Comparison of ENCODE assay signal across 26 cellular contexts in the genomic region with DNA sequence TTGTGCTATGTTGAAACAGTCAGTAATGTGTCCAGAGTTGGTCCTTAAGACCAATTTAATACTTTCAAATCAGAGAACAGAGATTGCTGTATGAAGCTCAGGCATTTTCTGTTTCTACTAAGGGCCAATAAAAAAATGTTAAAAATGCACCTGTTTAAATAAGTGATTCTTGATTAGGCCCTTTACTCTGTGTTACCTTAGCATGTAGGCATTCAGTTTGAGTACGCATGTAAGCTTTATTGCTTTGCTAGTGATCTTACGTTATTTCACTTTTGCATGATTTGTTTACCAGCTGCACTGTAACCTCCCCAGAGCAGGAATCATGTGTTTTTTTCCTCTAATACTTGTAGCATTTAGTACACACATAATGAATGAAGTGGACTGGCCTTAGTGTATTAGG.
"Had no signal": no experiment of that assay in that cellular context is flagged by ENCODE, and none has a peak within 500 bp of the region (broad histone marks: within the 10 kb centered on the region; RNA-seq: fewer than 3 reads in every experiment).

No MANE protein-coding gene starts in this region.

- H3K27ac ChIP-seq: neutrophil, pancreas, prostate gland, right atrium auricular region, right lobe of liver, sigmoid colon, stomach, thoracic aorta, thyroid gland, tibial nerve, uterus had no signal

- H3K4me1 ChIP-seq: prostate gland, right atrium auricular region, sigmoid colon, thyroid gland, tibial nerve, upper lobe of left lung, uterus had no signal

- ATAC-seq: naive thymus-derived CD8-positive, alpha-beta T cell; natural killer cell treated with Interleukin-12 subunit alpha and Interleukin-12 subunit beta and Interleukin-15 and Interleukin-18, amount 100 ng/mL, for 72 hours; pancreas; right lobe of liver; stimulated activated effector memory CD8-positive, alpha-beta T cell treated with anti-CD3 and anti-CD28 coated beads, Interleukin-12 subunit alpha, Interleukin-12 subunit beta, amount 100 ng/mL, for 72 hours; stimulated activated naive B cell treated with anti-CD40 and anti-IgM and Interleukin-4, amounts not matched to agents 10 μg/mL and 1 μg/mL and 100 μg/mL, for 72 hours had no signal

- DNase-seq: naive thymus-derived CD8-positive, alpha-beta T cell; nephron progenitor cell; nucleus accumbens; pancreas; retina; right lobe of liver; sigmoid colon; small intestine; stimulated activated CD4-positive, alpha-beta T cell treated with anti-CD3 and anti-CD28 coated beads, Interleukin-15, amount 100 ng/mL, for 24 hours; stimulated activated CD4-positive, alpha-beta T cell treated with anti-CD3 and anti-CD28 coated beads, Interleukin-2, amount 100 ng/mL, for 24 hours; stimulated activated CD4-positive, alpha-beta T cell treated with anti-CD3 and anti-CD28 coated beads, Interleukin-2, amount 100 ng/mL, for 48 hours; stimulated activated CD4-positive, alpha-beta T cell treated with anti-CD3 and anti-CD28 coated beads, Interleukin-4, amount 100 ng/mL, for 24 hours; stimulated activated naive B cell treated with anti-CD40 and anti-IgM and Interleukin-4, amounts not matched to agents 10 μg/mL and 1 μg/mL and 100 μg/mL, for 72 hours; stimulated activated naive CD4-positive, alpha-beta T cell treated with Interleukin-2 at 50 U/mL for 16 hours; stomach; thyroid gland; trophoblast cell; upper lobe of left lung; uterus had no signal

- H3K27me3 ChIP-seq: neutrophil, pancreas, right atrium auricular region, right lobe of liver, sigmoid colon, stomach, thyroid gland, tibial nerve, upper lobe of left lung, uterus had no signal

- H3K9me3 ChIP-seq: neutrophil, pancreas, prostate gland, right atrium auricular region, right lobe of liver, sigmoid colon, stomach, thoracic aorta, thyroid gland, tibial nerve, upper lobe of left lung, uterus had no signal

- H3K4me3 ChIP-seq: pancreas, prostate gland, right atrium auricular region, right lobe of liver, sigmoid colon, stomach, thoracic aorta, thyroid gland, tibial nerve, upper lobe of left lung, uterus had no signal

- H3K36me3 ChIP-seq: neutrophil, pancreas, prostate gland, right atrium auricular region, right lobe of liver, sigmoid colon, thoracic aorta, thyroid gland, uterus had no signal

- FAIRE-seq: pancreas, small intestine had no signal
